8 cellular contexts compared by ENCODE assay signal in genomic region chr4:6909113-6909969, GRCh38. TPM values are rescaled to one million over a fixed set of nuclear protein-coding genes. Genes with fewer than 3 reads are reported as not detected.
A peak's percentile ranks its signal among the peaks of the same experiment; 100 is the strongest.
DNase-seq lines count a peak whose midpoint lies in the region; ATAC-seq and TF ChIP-seq lines count a peak whose summit lies in the region.

Gene TBC1D14, plus strand, starts transcription at chr4:6909826. Its CDS starts 13,564 bp downstream, at chr4:6923390.

- peak within 1 kb of the TSS; percentile 92 for H3K27ac ChIP-seq in CD4-positive, alpha-beta T cell (ENCODE audit: low read depth, low read length)

- H3K27ac Mint-ChIP-seq in CD4-positive, alpha-beta T cell, result peak within 1 kb of the TSS; percentile 90

- H3K36me3 Mint-ChIP-seq in CD4-positive, alpha-beta T cell (ENCODE audit: low read depth), result no peaks in the 10 kb centered on the region

- intact Hi-C loops in CD4-positive, alpha-beta T cell (cut with DNase I, micrococcal nuclease), result loop anchor here (1.0 to 2.0 kb wide), 7 partner anchors 9 to 269 kb away; partner anchors contain the start of genes MRFAP1 (in 1 of the 2) and TADA2B (in 1 of the 2)

- POLR2A ChIA-PET in CD4-positive, alpha-beta T cell (lab: Charles Lee), result interaction anchor here (0.5 to 7.0 kb wide), 27 partner anchors 8 to 268 kb away, joined by 3 to 78 read pairs (median 7); partner anchors contain the start of genes BLOC1S4, GRPEL1, MRFAP1 and TADA2B

- peak; percentile 77 to 87 (median 84) for DNase-seq in CD4-positive, alpha-beta T cell
- peak; percentile 82 for DNase-seq in NK-92 treated with Interleukin-12 subunit alpha and Interleukin-12 subunit beta, amount 100 ng/mL, for 24 hours (lab: John Stamatoyannopoulos, UW)
- DNase-seq in activated CD8-positive, alpha-beta memory T cell treated with anti-CD3 and anti-CD28 coated beads, Interleukin-2, amount 50 U/mL, for 1 hour (ENCODE audit: extremely low read depth), result peak; percentile 65
- peak; percentile 94 for DNase-seq in midbrain (lab: John Stamatoyannopoulos, UW)
- DNase-seq in stimulated activated CD8-positive, alpha-beta memory T cell treated with anti-CD3 and anti-CD28 coated beads, Interleukin-2, amount 100 ng/mL, for 1 hour (ENCODE audit: low read depth in 2 of 2), result peak; percentile 68 to 76

- H3K9me3 ChIP-seq in CD4-positive, alpha-beta T cell (ENCODE audit: control insufficient read depth, low read length), result no peaks in the 10 kb centered on the region

- TF ChIP-seq CTCF in CD4-positive, alpha-beta T cell (IDR thresholded peaks at IDR 0.05), result no peak

- in situ Hi-C loops in endometrial microvascular endothelial cells (cut with HindIII; ENCODE audit: inconsistent ontology term, low pct_unique_long_range_greater_than_20kb, low sequenced_read_pairs), result no loop called here

- no peaks in the 10 kb centered on the region for H3K27me3 ChIP-seq in CD4-positive, alpha-beta T cell (ENCODE audit: control insufficient read depth, insufficient read depth, low read length)

- H3K27me3 Mint-ChIP-seq in CD4-positive, alpha-beta T cell, result no peaks in the 10 kb centered on the region

- peaks cover 48% of the 10 kb centered on the region for H3K4me1 Mint-ChIP-seq in CD4-positive, alpha-beta T cell (ENCODE audit: low read depth)

- peak within 1 kb of the TSS; percentile 96 for H3K4me3 Mint-ChIP-seq in CD4-positive, alpha-beta T cell

- ATAC-seq in CD4-positive, alpha-beta T cell (ENCODE audit: poor library complexity), result peak; percentile 88
- ATAC-seq in GM19397 (IDR thresholded peaks at IDR 0.05; ENCODE audit: unreplicated experiment) (peak; percentile 83), HG03565 (IDR thresholded peaks at IDR 0.05; ENCODE audit: unreplicated experiment) (peak; percentile 73)

- CTCF ChIA-PET in CD4-positive, alpha-beta T cell (lab: Charles Lee), result interaction anchor here (1.0 to 1.8 kb wide), 9 partner anchors 10 to 161 kb away, joined by 3 to 8 read pairs (median 4); partner anchors contain the start of gene TADA2B

- no peaks in the 10 kb centered on the region for H3K9me3 Mint-ChIP-seq in CD4-positive, alpha-beta T cell

RNA-seq across cellular contexts. Expression of gene TBC1D14, which starts in this region (rescaled TPM):
- 10 to 100 TPM; 31.2 to 34.1 TPM for total RNA-seq in CD4-positive, alpha-beta T cell
- 14.5 TPM for total RNA-seq in endometrial microvascular endothelial cells (ENCODE audit: inconsistent ontology term)

Comparison
In these comparisons a context has a peak if more than half of its experiments do, and no peak if none do; other contexts are left out.
1. Peak in every context shown above with its lines: DNase-seq, ATAC-seq and H3K27ac ChIP-seq.